8 cellular contexts compared by ENCODE assay signal in the genomic region with DNA sequence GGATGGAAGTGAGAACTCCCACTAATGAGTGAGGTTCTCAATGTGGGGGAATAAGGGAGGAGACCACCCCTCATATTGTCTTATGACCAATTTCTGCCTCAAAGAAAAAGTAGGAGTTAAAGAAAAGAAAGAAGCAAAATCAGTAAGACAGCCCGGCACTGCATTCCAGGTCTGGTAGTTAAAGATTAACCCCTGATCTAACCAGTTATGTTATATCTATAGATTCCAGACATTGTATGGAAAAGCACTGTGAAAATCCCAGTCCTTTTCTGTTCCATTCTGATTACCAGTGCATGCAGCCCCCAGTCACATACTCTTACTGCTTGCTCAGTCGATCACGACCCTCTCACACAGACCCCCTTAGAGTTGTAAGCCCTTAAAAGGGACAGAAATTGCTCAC. TPM values are rescaled to one million over a fixed set of nuclear protein-coding genes. Genes with fewer than 3 reads are reported as not detected.
DNase-seq lines count a peak whose midpoint lies in the region; ATAC-seq, FAIRE-seq and TF ChIP-seq lines count a peak whose summit lies in the region.
"Not testable (repeated sequence)": the region's sequence is repeated elsewhere in the genome, so short reads cannot be mapped to it uniquely, and the experiment has no call there.

No MANE protein-coding gene starts in this region.

- WGBS in A549 (ENCODE audit: missing lambda C conversion rate) = 17% methylated on average over 3 of the region's 3 CpGs
- 99% methylated on average over 3 of the region's 3 CpGs for WGBS in mesenchymal stem cell

- H3K4me3 ChIP-seq in A549; PC-9; mesenchymal stem cell (ENCODE audit: insufficient read depth in 1 of 2, low read depth in 1 of 2, low read length in 2 of 2): not testable (repeated sequence)
- H3K4me3 ChIP-seq in endocrine pancreas (ENCODE audit: control insufficient read depth, insufficient read depth, low read length) = peak overlapping the region; percentile 10

- not testable (repeated sequence) for H2AFZ ChIP-seq in PC-9; mesenchymal stem cell (ENCODE audit: low read depth, low read length)

- POLR2A ChIA-PET in A549 (lab: Yijun Ruan, JAX); PC-9 (lab: Charles Lee; ENCODE audit: unreplicated experiment): not testable (repeated sequence)

- not testable (repeated sequence) for H4K91ac ChIP-seq in mesenchymal stem cell (ENCODE audit: low read length)

- H3K79me1 ChIP-seq in mesenchymal stem cell (replicated peaks; ENCODE audit: low read length, poor library complexity, severe bottlenecking) = not testable (repeated sequence)

- H3F3A ChIP-seq in PC-9 (ENCODE audit: insufficient read depth, low read depth) = not testable (repeated sequence)

- intact Hi-C loops in PC-9 (cut with micrococcal nuclease; ENCODE audit: unreplicated experiment); left colon (cut with DNase I, micrococcal nuclease): not testable (repeated sequence)

- H3K9me3 ChIP-seq in A549; PC-9 (ENCODE audit: insufficient read depth, low read depth); endocrine pancreas (ENCODE audit: control insufficient read depth, low read length): not testable (repeated sequence)
- H3K9me3 ChIP-seq in mesenchymal stem cell (ENCODE audit: control insufficient read depth, low read length) = peaks cover 11% of the 10 kb centered on the region

- H3K9me2 ChIP-seq in PC-9 (ENCODE audit: insufficient read depth) = not testable (repeated sequence)

- H2AK5ac ChIP-seq in mesenchymal stem cell (ENCODE audit: low read length, severe bottlenecking) = not testable (repeated sequence)

- TF ChIP-seq RAD21 in A549 (conservative IDR thresholded peaks at IDR 0.05 in 1 of 2, IDR thresholded peaks at IDR 0.05 in 1 of 2) = not testable (repeated sequence)

- H3K4me2 ChIP-seq in A549 (peak overlapping the region; percentile 73), mesenchymal stem cell (ENCODE audit: low read length, poor library complexity, severe bottlenecking) (peak overlapping the region; percentile 20)
- not testable (repeated sequence) for H3K4me2 ChIP-seq in PC-9

- not testable (repeated sequence) for H2BK5ac ChIP-seq in mesenchymal stem cell (ENCODE audit: low read depth, low read length, poor library complexity, severe bottlenecking)

- not testable (repeated sequence) for H3K27me3 Mint-ChIP-seq in nephron progenitor cell (ENCODE audit: low read depth, poor library complexity); type B pancreatic cell

- not testable (repeated sequence) for H3K36me3 ChIP-seq in PC-9 (ENCODE audit: low read depth); endocrine pancreas (ENCODE audit: control insufficient read depth, insufficient read depth, low read length)
- H3K36me3 ChIP-seq in mesenchymal stem cell (ENCODE audit: control insufficient read depth in 1 of 2, insufficient read depth in 2 of 2, low read depth in 1 of 2, low read length in 2 of 2) = peaks cover 3 to 35% of the 10 kb centered on the region in 2 experiments

- H3K36me3 Mint-ChIP-seq in nephron progenitor cell (ENCODE audit: low read depth) = peaks cover 25% of the 10 kb centered on the region
- not testable (repeated sequence) for H3K36me3 Mint-ChIP-seq in type B pancreatic cell

- CTCF ChIA-PET in A549 (lab: Yijun Ruan, JAX); PC-9 (lab: Charles Lee): not testable (repeated sequence)

- not testable (repeated sequence) for H2BK120ac ChIP-seq in mesenchymal stem cell (ENCODE audit: low read depth, low read length)

- H3K27ac ChIP-seq in A549 (peak overlapping the region; percentile 61 to 81; a peak in 5 of 6 replicates), mesenchymal stem cell (ENCODE audit: low read length, poor library complexity, severe bottlenecking) (peak overlapping the region; percentile 55)
- H3K27ac ChIP-seq in PC-9 = not testable (repeated sequence)

- ATAC-seq in A549 = peak in 1 of 2 experiments; percentile 62; a peak in 3 of 6 replicates
- peak; percentile 77 for ATAC-seq in left colon

- H3K9me3 Mint-ChIP-seq in nephron progenitor cell = peaks cover 40% of the 10 kb centered on the region
- not testable (repeated sequence) for H3K9me3 Mint-ChIP-seq in type B pancreatic cell

- not testable (repeated sequence) for TF ChIP-seq POLR2A in A549 (IDR thresholded peaks at IDR 0.05; ENCODE audit: low read length)

- not testable (repeated sequence) for H3K4me3 Mint-ChIP-seq in nephron progenitor cell
- peak overlapping the region; percentile 35 for H3K4me3 Mint-ChIP-seq in type B pancreatic cell

- not testable (repeated sequence) for TF ChIP-seq EP300 in A549 (IDR thresholded peaks at IDR 0.05)

- DNase-seq in A549 (ENCODE audit: low read depth in 1 of 2, low spot score in 1 of 2); PC-9; left colon; mesenchymal stem cell; nephron progenitor cell; type B pancreatic cell (ENCODE audit: extremely low spot score, unreplicated experiment): not testable (repeated sequence)
- DNase-seq in DMS53 (lab: John Stamatoyannopoulos, UW) = peak; percentile 32

- FAIRE-seq in A549 (lab: Jason Lieb, UNC) = not testable (repeated sequence)

- peaks cover 55% of the 10 kb centered on the region for H3K4me1 ChIP-seq in A549
- H3K4me1 ChIP-seq in PC-9 (replicated peaks; ENCODE audit: insufficient read depth); endocrine pancreas (ENCODE audit: control insufficient read depth, insufficient read depth, low read length); mesenchymal stem cell (ENCODE audit: control insufficient read depth, insufficient read depth, low read depth, low read length): not testable (repeated sequence)

- H3K9ac ChIP-seq in endocrine pancreas (ENCODE audit: control insufficient read depth, insufficient read depth, low read length); mesenchymal stem cell (ENCODE audit: low read length): not testable (repeated sequence)

- not testable (repeated sequence) for H3K79me2 ChIP-seq in PC-9 (ENCODE audit: low read depth)

- not testable (repeated sequence) for TF ChIP-seq CTCF in A549 (IDR thresholded peaks at IDR 0.05); PC-9 (conservative IDR thresholded peaks at IDR 0.05); nephron progenitor cell (IDR thresholded peaks at IDR 0.05); type B pancreatic cell (conservative IDR thresholded peaks at IDR 0.05)

- not testable (repeated sequence) for H3K27me3 ChIP-seq in PC-9 (ENCODE audit: insufficient read depth, low read depth); endocrine pancreas (ENCODE audit: control insufficient read depth, insufficient read depth, low read length); mesenchymal stem cell (ENCODE audit: control insufficient read depth in 1 of 2, insufficient read depth in 1 of 2, low read length in 2 of 2)

- H3K18ac ChIP-seq in mesenchymal stem cell (ENCODE audit: low read depth in 1 of 2, low read length in 2 of 2) = not testable (repeated sequence)

- not testable (repeated sequence) for H3K4me1 Mint-ChIP-seq in nephron progenitor cell; type B pancreatic cell (ENCODE audit: unreplicated experiment)

- H3K14ac ChIP-seq in mesenchymal stem cell (ENCODE audit: low read length in 2 of 2) = not testable (repeated sequence)

- not testable (repeated sequence) for H3K4ac ChIP-seq in mesenchymal stem cell (ENCODE audit: low read depth in 1 of 2, low read length in 2 of 2)

- H2BK15ac ChIP-seq in mesenchymal stem cell (ENCODE audit: low read depth, poor library complexity, severe bottlenecking) = not testable (repeated sequence)

- BruUV-seq in PC-9 (replicated peaks; lab: Mats Ljungman, UMichigan) = TSS peak; percentile 16

- not testable (repeated sequence) for H4K20me1 ChIP-seq in PC-9 (ENCODE audit: insufficient read depth)

- not testable (repeated sequence) for H2BK12ac ChIP-seq in mesenchymal stem cell (ENCODE audit: low read length in 2 of 2)

- H3K23ac ChIP-seq in mesenchymal stem cell (ENCODE audit: low read length in 2 of 2) = not testable (repeated sequence)

- H4K8ac ChIP-seq in mesenchymal stem cell (ENCODE audit: low read length) = not testable (repeated sequence)

- peak overlapping the region; percentile 36 for H3K27ac Mint-ChIP-seq in nephron progenitor cell
- not testable (repeated sequence) for H3K27ac Mint-ChIP-seq in type B pancreatic cell

TF ChIP-seq in A549, 52 proteins besides CTCF, POLR2A, EP300 and RAD21:
- 0 out of 5 replicates have a peak, but pooled peaks of 1 of the 2 experiments have one; percentile 20 for TF ChIP-seq JUN (IDR thresholded peaks at IDR 0.05)

RNA-seq across cellular contexts. Expression of gene PGRMC2, which starts 20.4 kb away (rescaled TPM):
- polyA plus RNA-seq in A549 (2011; rRNA removed) (48.1 and 48.2 TPM in 2 replicates), A549 (2017; fragmentation: RNase III; extraction: RNeasy Plus Mini Kit Qiagen cat#74134 plus additional on column Dnase treatment) (105 to 128 TPM (median 124 TPM) in 3 replicates)
- polyA plus RNA-seq in A549 (2012; cell fraction: cytosol; rRNA removed) = 19.2 and 21.0 TPM in 2 replicates
- polyA plus RNA-seq in A549 (2012; cell fraction: nucleus; rRNA removed) = 5.0 and 7.3 TPM in 2 replicates
- polyA minus RNA-seq in A549 (2011; rRNA and poly(A)+ RNA removed) = 4.4 and 5.9 TPM in 2 replicates
- total RNA-seq in PC-9 (2021) (51.7 and 105 TPM in 2 replicates), left colon (10 to 100 TPM; 79.8 to 90.1 TPM), type B pancreatic cell (ENCODE audit: low replicate concordance) (78.1 and 89.0 TPM in 2 replicates)
- polyA plus RNA-seq in mesenchymal stem cell (2013, experiment 1 of 2) = 117 TPM
- polyA plus RNA-seq in mesenchymal stem cell (2013, experiment 2 of 2) = 116 TPM
